ENCODE assay signal across 1 cellular context in genomic region chr12:51884676-51885229, GRCh38.
TF ChIP-seq lines count a peak whose summit lies in the region.

No MANE protein-coding gene starts in this region.

TF ChIP-seq in H1, 55 proteins besides CTCF, POLR2A, EP300 and RAD21:
- TF ChIP-seq GTF2F1 (IDR thresholded peaks at IDR 0.05; ENCODE audit: borderline replicate concordance, low read depth, low read length) (no peak), MAFK (IDR thresholded peaks at IDR 0.05; ENCODE audit: low read depth, low read length) (peak; percentile 52; the same call in 1 of the 2 replicates), JUND (IDR thresholded peaks at IDR 0.05; ENCODE audit: low read length) (0 out of 2 replicates have a peak, but pooled peaks have one; percentile 9), BACH1 (IDR thresholded peaks at IDR 0.05; ENCODE audit: low read length) (peak; percentile 71)
